15 cellular contexts compared by ENCODE assay signal in genomic region chr7:135232720-135233119, GRCh38. TPM values are rescaled to one million over a fixed set of nuclear protein-coding genes. Genes with fewer than 3 reads are reported as not detected.
DNase-seq lines count a peak whose midpoint lies in the region; ATAC-seq and TF ChIP-seq lines count a peak whose summit lies in the region.
"Had no signal": no experiment of that assay in that cellular context is flagged by ENCODE, and none has a peak within 500 bp of the region (broad histone marks: within the 10 kb centered on the region; RNA-seq: fewer than 3 reads in every experiment).

No MANE protein-coding gene starts in this region.

- H3K4me3 ChIP-seq in GM12875 (ENCODE audit: low read depth, low read length): no peak overlapping the region
- H3K4me3 ChIP-seq in PC-9: no peak overlapping the region
- H3K4me3 ChIP-seq in left ventricle myocardium inferior: no peak overlapping the region

- CTCF ChIA-PET in PC-9 (lab: Charles Lee): no interaction called here

- no peaks in the 10 kb centered on the region for H3K4me1 ChIP-seq in PC-9 (replicated peaks; ENCODE audit: insufficient read depth)
- H3K4me1 ChIP-seq in foreskin keratinocyte: no peaks in the 10 kb centered on the region
- no peaks in the 10 kb centered on the region for H3K4me1 ChIP-seq in left ventricle myocardium inferior

- TF ChIP-seq CTCF in GM12875 (IDR thresholded peaks at IDR 0.05; ENCODE audit: borderline replicate concordance, insufficient read depth, low read depth, low read length) (peak; percentile 38; the same call in 1 of the 2 replicates), PC-9 (conservative IDR thresholded peaks at IDR 0.05) (0 out of 2 replicates have a peak, but pooled peaks have one; percentile 34), foreskin keratinocyte (conservative IDR thresholded peaks at IDR 0.05) (peak; percentile 34), left ventricle myocardium inferior (IDR thresholded peaks at IDR 0.05; ENCODE audit: borderline replicate concordance) (no peak)

- H3F3A ChIP-seq in PC-9 (ENCODE audit: insufficient read depth, low read depth): no peaks in the 10 kb centered on the region

- H3K27ac ChIP-seq in PC-9 (no peak overlapping the region), foreskin keratinocyte (no peak overlapping the region), left ventricle myocardium inferior (replicated peaks) (no peak overlapping the region)

- ATAC-seq in foreskin keratinocyte (no peak), GM19395 (IDR thresholded peaks at IDR 0.05; ENCODE audit: unreplicated experiment) (no peak), HG02852 (IDR thresholded peaks at IDR 0.05; ENCODE audit: unreplicated experiment) (no peak)

- peak; percentile 3 for DNase-seq in CMK (ENCODE audit: low read depth)
- no peak for DNase-seq in PC-9
- no peak for DNase-seq in foreskin keratinocyte
- no peak for DNase-seq in epidermal melanocyte (ENCODE audit: insufficient read length, low spot score)
- DNase-seq in left ventricle myocardium inferior: no peak
- DNase-seq: activated CD4-positive, CD25-positive, alpha-beta regulatory T cell; activated naive CD4-positive, alpha-beta T cell treated with anti-CD3 and anti-CD28 coated beads for 36 hours; DMS79; GOT3; stimulated activated CD4-positive, alpha-beta T cell treated with anti-CD3 and anti-CD28 coated beads, Interleukin-4, amount 100 ng/mL, for 1 hour had no signal

- BruUV-seq in PC-9 (replicated peaks; lab: Mats Ljungman, UMichigan): no TSS peak

- H3K36me3 ChIP-seq in PC-9 (ENCODE audit: low read depth) (no peaks in the 10 kb centered on the region), left ventricle myocardium inferior (no peaks in the 10 kb centered on the region)

- H3K27me3 ChIP-seq in PC-9 (ENCODE audit: insufficient read depth, low read depth): no peaks in the 10 kb centered on the region
- no peaks in the 10 kb centered on the region for H3K27me3 ChIP-seq in foreskin keratinocyte
- no peaks in the 10 kb centered on the region for H3K27me3 ChIP-seq in left ventricle myocardium inferior (ENCODE audit: low read depth)

- no peak overlapping the region for H2AFZ ChIP-seq in PC-9

- no peak overlapping the region for H3K4me2 ChIP-seq in PC-9

- H3K9me3 ChIP-seq in PC-9 (ENCODE audit: insufficient read depth, low read depth) (no peaks in the 10 kb centered on the region), left ventricle myocardium inferior (replicated peaks) (no peaks in the 10 kb centered on the region)

- no peaks in the 10 kb centered on the region for H3K79me2 ChIP-seq in PC-9 (ENCODE audit: low read depth)

- POLR2A ChIA-PET in PC-9 (lab: Charles Lee; ENCODE audit: unreplicated experiment): no interaction called here

- intact Hi-C loops in PC-9 (cut with micrococcal nuclease; ENCODE audit: unreplicated experiment): no loop called here
- intact Hi-C loops in left ventricle myocardium inferior (cut with micrococcal nuclease): no loop called here

- H4K20me1 ChIP-seq in PC-9 (ENCODE audit: insufficient read depth): no peaks in the 10 kb centered on the region

- no peaks in the 10 kb centered on the region for H3K9me2 ChIP-seq in PC-9 (ENCODE audit: insufficient read depth)

RNA-seq across cellular contexts. Expression of gene STRA8, which starts 0.9 kb away (rescaled TPM):
- total RNA-seq in PC-9 (2021) (not detected in 2 replicates), foreskin keratinocyte (not detected in 2 replicates), left ventricle myocardium inferior (not detected)
- not detected in 2 replicates for polyA plus RNA-seq in foreskin keratinocyte
- total RNA-seq: activated naive CD4-positive, alpha-beta T cell treated with anti-CD3 and anti-CD28 coated beads for 36 hours; glomerular endothelial cell; temporal lobe had no signal

RNA-seq across cellular contexts. Expression of gene WDR91, which starts 21.4 kb away (rescaled TPM):
- total RNA-seq in PC-9 (2021) (7.6 and 8.4 TPM in 2 replicates), foreskin keratinocyte (17.8 and 21.7 TPM in 2 replicates), left ventricle myocardium inferior (5.4 TPM)
- polyA plus RNA-seq in foreskin keratinocyte: 11.6 and 12.6 TPM in 2 replicates
